ENCODE assay signal across 1 cellular context in the genomic region with DNA sequence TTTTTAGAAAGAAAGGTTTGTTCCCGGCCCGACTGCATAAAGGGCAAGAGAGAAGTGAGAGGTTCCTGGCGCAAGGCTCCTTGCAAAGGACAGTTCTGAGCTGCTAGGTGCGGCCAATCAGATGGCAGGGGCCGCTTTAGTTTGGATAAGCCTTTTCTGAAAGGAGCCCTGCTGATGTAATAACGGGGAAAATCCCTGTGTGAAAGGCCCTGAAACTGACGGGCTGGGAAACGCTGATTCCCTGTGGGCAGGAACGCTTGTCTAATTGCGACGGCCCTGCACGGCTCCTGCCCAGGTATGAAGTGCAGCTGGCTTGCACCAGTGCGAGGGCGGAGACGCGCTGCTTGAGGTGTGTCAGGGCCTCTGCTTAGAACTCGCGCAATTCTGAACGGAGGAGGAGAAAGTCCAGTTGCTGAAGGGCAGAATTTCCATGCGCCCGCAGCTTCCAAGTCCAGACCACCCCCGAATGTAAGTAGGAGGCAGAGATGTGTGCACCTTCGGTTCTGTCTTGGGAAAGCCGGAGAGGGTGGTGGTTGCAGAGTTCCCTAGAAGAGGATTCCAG.
A peak's percentile ranks its signal among the peaks of the same experiment; 100 is the strongest.
TF ChIP-seq lines count a peak whose summit lies in the region.

No MANE protein-coding gene starts in this region.

TF ChIP-seq in HEK293, 187 proteins besides CTCF, POLR2A, EP300 and RAD21 (continued from another document and continues in another):
- TF ChIP-seq, protein P1, sequence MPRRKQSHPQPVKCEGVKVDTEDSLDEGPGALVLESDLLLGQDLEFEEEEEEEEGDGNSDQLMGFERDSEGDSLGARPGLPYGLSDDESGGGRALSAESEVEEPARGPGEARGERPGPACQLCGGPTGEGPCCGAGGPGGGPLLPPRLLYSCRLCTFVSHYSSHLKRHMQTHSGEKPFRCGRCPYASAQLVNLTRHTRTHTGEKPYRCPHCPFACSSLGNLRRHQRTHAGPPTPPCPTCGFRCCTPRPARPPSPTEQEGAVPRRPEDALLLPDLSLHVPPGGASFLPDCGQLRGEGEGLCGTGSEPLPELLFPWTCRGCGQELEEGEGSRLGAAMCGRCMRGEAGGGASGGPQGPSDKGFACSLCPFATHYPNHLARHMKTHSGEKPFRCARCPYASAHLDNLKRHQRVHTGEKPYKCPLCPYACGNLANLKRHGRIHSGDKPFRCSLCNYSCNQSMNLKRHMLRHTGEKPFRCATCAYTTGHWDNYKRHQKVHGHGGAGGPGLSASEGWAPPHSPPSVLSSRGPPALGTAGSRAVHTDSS (tag by site-specific recombination; IDR thresholded peaks at IDR 0.05), result no peak
- peak; percentile 81 for TF ChIP-seq EGR2 (tag by site-specific recombination; IDR thresholded peaks at IDR 0.05; ENCODE audit: low read depth)
- no peak for TF ChIP-seq ZSCAN5A (tag by site-specific recombination; IDR thresholded peaks at IDR 0.05)
- TF ChIP-seq KLF1 (tag by site-specific recombination; IDR thresholded peaks at IDR 0.05), result no peak
- TF ChIP-seq ZNF416 (tag by site-specific recombination; IDR thresholded peaks at IDR 0.05), result no peak
- TF ChIP-seq ZNF623 (tag by site-specific recombination; IDR thresholded peaks at IDR 0.05), result no peak
- TF ChIP-seq ZNF2 (tag by site-specific recombination; IDR thresholded peaks at IDR 0.05), result no peak
- TF ChIP-seq ZNF843 (tag by site-specific recombination; IDR thresholded peaks at IDR 0.05), result no peak
- no peak for TF ChIP-seq ZNF529 (tag by site-specific recombination; IDR thresholded peaks at IDR 0.05; ENCODE audit: insufficient replicate concordance)
- peak; percentile 87 for TF ChIP-seq PRDM4 (tag by site-specific recombination; IDR thresholded peaks at IDR 0.05)
- TF ChIP-seq PRDM1 (tag by site-specific recombination; IDR thresholded peaks at IDR 0.05), result peak; percentile 83
- no peak for TF ChIP-seq REPIN1 (tag by site-specific recombination; IDR thresholded peaks at IDR 0.05; ENCODE audit: low read depth)
- TF ChIP-seq PRDM10 (tag by site-specific recombination; IDR thresholded peaks at IDR 0.05), result peak; percentile 76
- TF ChIP-seq ZNF175 (tag by site-specific recombination; IDR thresholded peaks at IDR 0.05), result no peak
- TF ChIP-seq, protein P2, sequence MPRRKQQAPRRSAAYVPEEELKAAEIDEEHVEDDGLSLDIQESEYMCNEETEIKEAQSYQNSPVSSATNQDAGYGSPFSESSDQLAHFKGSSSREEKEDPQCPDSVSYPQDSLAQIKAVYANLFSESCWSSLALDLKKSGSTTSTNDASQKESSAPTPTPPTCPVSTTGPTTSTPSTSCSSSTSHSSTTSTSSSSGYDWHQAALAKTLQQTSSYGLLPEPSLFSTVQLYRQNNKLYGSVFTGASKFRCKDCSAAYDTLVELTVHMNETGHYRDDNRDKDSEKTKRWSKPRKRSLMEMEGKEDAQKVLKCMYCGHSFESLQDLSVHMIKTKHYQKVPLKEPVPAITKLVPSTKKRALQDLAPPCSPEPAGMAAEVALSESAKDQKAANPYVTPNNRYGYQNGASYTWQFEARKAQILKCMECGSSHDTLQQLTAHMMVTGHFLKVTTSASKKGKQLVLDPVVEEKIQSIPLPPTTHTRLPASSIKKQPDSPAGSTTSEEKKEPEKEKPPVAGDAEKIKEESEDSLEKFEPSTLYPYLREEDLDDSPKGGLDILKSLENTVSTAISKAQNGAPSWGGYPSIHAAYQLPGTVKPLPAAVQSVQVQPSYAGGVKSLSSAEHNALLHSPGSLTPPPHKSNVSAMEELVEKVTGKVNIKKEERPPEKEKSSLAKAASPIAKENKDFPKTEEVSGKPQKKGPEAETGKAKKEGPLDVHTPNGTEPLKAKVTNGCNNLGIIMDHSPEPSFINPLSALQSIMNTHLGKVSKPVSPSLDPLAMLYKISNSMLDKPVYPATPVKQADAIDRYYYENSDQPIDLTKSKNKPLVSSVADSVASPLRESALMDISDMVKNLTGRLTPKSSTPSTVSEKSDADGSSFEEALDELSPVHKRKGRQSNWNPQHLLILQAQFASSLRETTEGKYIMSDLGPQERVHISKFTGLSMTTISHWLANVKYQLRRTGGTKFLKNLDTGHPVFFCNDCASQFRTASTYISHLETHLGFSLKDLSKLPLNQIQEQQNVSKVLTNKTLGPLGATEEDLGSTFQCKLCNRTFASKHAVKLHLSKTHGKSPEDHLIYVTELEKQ (tag by site-specific recombination; IDR thresholded peaks at IDR 0.05; ENCODE audit: borderline replicate concordance), result no peak
- no peak for TF ChIP-seq ZNF423 (tag by site-specific recombination; IDR thresholded peaks at IDR 0.05)
- no peak for TF ChIP-seq ZSCAN30 (tag by site-specific recombination; IDR thresholded peaks at IDR 0.05)
- TF ChIP-seq ZNF19 (tag by site-specific recombination; IDR thresholded peaks at IDR 0.05; ENCODE audit: low read depth), result no peak
- no peak for TF ChIP-seq ZNF626 (tag by site-specific recombination; IDR thresholded peaks at IDR 0.05)
- TF ChIP-seq OVOL3 (tag by site-specific recombination; IDR thresholded peaks at IDR 0.05), result no peak
- TF ChIP-seq ZNF350 (tag by site-specific recombination; IDR thresholded peaks at IDR 0.05), result peak; percentile 94
- TF ChIP-seq ZNF248 (tag by site-specific recombination; IDR thresholded peaks at IDR 0.05), result no peak
- TF ChIP-seq ZNF530 (tag by site-specific recombination; IDR thresholded peaks at IDR 0.05; ENCODE audit: low read depth), result no peak
- 0 out of 2 replicates have a peak, but pooled peaks have one; percentile 44 for TF ChIP-seq ZNF777 (tag by site-specific recombination; IDR thresholded peaks at IDR 0.05; ENCODE audit: borderline replicate concordance)
- no peak for TF ChIP-seq GLI2 (tag by site-specific recombination; IDR thresholded peaks at IDR 0.05; ENCODE audit: borderline replicate concordance, low read depth)
- no peak for TF ChIP-seq ZNF354C (tag by site-specific recombination; IDR thresholded peaks at IDR 0.05; ENCODE audit: borderline replicate concordance, low read depth)
- peak; percentile 99 for TF ChIP-seq ZBTB20 (tag by site-specific recombination; IDR thresholded peaks at IDR 0.05)
- TF ChIP-seq, protein P3, sequence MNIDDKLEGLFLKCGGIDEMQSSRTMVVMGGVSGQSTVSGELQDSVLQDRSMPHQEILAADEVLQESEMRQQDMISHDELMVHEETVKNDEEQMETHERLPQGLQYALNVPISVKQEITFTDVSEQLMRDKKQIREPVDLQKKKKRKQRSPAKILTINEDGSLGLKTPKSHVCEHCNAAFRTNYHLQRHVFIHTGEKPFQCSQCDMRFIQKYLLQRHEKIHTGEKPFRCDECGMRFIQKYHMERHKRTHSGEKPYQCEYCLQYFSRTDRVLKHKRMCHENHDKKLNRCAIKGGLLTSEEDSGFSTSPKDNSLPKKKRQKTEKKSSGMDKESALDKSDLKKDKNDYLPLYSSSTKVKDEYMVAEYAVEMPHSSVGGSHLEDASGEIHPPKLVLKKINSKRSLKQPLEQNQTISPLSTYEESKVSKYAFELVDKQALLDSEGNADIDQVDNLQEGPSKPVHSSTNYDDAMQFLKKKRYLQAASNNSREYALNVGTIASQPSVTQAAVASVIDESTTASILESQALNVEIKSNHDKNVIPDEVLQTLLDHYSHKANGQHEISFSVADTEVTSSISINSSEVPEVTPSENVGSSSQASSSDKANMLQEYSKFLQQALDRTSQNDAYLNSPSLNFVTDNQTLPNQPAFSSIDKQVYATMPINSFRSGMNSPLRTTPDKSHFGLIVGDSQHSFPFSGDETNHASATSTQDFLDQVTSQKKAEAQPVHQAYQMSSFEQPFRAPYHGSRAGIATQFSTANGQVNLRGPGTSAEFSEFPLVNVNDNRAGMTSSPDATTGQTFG (tag by site-specific recombination; IDR thresholded peaks at IDR 0.05; ENCODE audit: borderline replicate concordance), result no peak
- no peak for TF ChIP-seq ZBTB21 (tag by site-specific recombination; IDR thresholded peaks at IDR 0.05)
- no peak for TF ChIP-seq REST (tag by site-specific recombination; IDR thresholded peaks at IDR 0.05)
- no peak for TF ChIP-seq ZNF654 (tag by site-specific recombination; IDR thresholded peaks at IDR 0.05; ENCODE audit: low read depth)
- TF ChIP-seq ZNF48 (tag by site-specific recombination; IDR thresholded peaks at IDR 0.05), result no peak
- TF ChIP-seq ZNF658 (tag by site-specific recombination; IDR thresholded peaks at IDR 0.05), result no peak
- no peak for TF ChIP-seq ZNF426 (tag by site-specific recombination; IDR thresholded peaks at IDR 0.05)
- no peak for TF ChIP-seq ZNF510 (tag by site-specific recombination; IDR thresholded peaks at IDR 0.05; ENCODE audit: insufficient replicate concordance)
- TF ChIP-seq MYNN (tag by site-specific recombination; IDR thresholded peaks at IDR 0.05; ENCODE audit: borderline replicate concordance), result no peak
